ENCODE assay signal across 19 cellular contexts in the genomic region with DNA sequence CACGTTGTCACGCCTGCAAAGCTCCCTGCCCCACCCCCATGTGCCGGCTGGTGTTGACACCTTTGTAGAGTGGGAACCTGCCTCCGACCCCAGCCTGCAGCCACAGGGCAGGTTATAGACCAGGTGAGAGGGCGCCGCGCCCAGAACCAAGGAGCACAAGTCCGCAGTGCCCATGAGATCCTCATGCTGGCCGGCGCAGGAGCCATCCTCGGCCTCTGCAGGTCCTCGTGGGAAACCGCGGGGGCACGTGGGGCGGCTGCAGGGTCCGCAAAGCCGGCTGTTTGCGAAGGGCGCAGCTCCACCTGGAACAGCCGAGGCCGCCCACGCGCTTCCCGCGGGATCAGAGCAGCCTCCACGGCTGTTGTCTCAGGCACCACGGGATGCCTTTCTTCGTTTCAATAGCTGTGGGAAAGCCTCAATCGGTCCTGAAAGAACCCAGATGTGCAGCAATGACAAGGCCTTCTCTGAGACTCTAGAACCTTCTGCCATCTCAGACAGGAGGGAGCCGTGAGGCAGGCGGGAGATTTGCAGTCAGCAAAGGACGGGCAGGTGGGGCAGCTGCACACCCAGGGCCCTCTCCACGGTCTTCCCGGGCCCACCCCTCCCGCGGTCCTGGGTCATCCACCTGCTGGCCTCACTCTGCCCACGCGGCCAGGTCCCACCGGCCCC. TPM values are rescaled to one million over a fixed set of nuclear protein-coding genes. Genes with fewer than 3 reads are reported as not detected.
A peak's percentile ranks its signal among the peaks of the same experiment; 100 is the strongest.
DNase-seq lines count a peak whose midpoint lies in the region; ATAC-seq and TF ChIP-seq lines count a peak whose summit lies in the region.
"Had no signal": no experiment of that assay in that cellular context is flagged by ENCODE, and none has a peak within 500 bp of the region (broad histone marks: within the 10 kb centered on the region; RNA-seq: fewer than 3 reads in every experiment).

No MANE protein-coding gene starts in this region.

- H3K4me3 ChIP-seq in SJCRH30 (peak overlapping the region; percentile 26), spleen (no peak overlapping the region)

- no peaks in the 10 kb centered on the region for H3K9me3 Mint-ChIP-seq in activated CD8-positive, alpha-beta memory T cell treated with anti-CD3 and anti-CD28 coated beads, Interleukin-2, amount 10 ng/mL, durations not matched to agents 7 days and 5 days (ENCODE audit: low read depth)
- no peaks in the 10 kb centered on the region for H3K9me3 Mint-ChIP-seq in activated naive CD4-positive, alpha-beta T cell treated with anti-CD3 and anti-CD28 coated beads, Interleukin-2, amount 50 U/mL, for 72 hours
- H3K9me3 Mint-ChIP-seq: IgD-negative memory B cell, mesothelial cell of epicardium, neural crest cell had no signal

- peak; percentile 31 for DNase-seq in activated CD8-positive, alpha-beta memory T cell treated with anti-CD3 and anti-CD28 coated beads, Interleukin-2, amount 10 ng/mL, durations not matched to agents 7 days and 5 days
- no peak for DNase-seq in activated CD8-positive, alpha-beta memory T cell treated with anti-CD3 and anti-CD28 coated beads, Interleukin-2, amount 50 U/mL, for 4 hours
- DNase-seq in SJCRH30: no peak
- peak; percentile 9 for DNase-seq in left kidney (ENCODE audit: low read depth, low spot score)
- peak; percentile 59 for DNase-seq in spleen
- no peak for DNase-seq in activated naive CD4-positive, alpha-beta T cell treated with anti-CD3 and anti-CD28 coated beads, Interleukin-2, amount 50 U/mL, for 72 hours (ENCODE audit: low spot score in 2 of 2)
- DNase-seq: activated naive CD4-positive, alpha-beta T cell treated with Interleukin-2 at 50 U/mL for 16 hours; cerebellar nuclear complex; MV-4-11; NCI-H1930; SHP77; stimulated activated naive CD4-positive, alpha-beta T cell treated with Interleukin-2 at 50 U/mL for 16 hours; trophoblast cell had no signal

- peaks cover 22% of the 10 kb centered on the region for H3K4me1 ChIP-seq in SJCRH30
- H3K4me1 ChIP-seq in spleen: peaks cover 0 to 18% (median 4%) of the 10 kb centered on the region in 6 donors

- H3K4me3 Mint-ChIP-seq in activated CD8-positive, alpha-beta memory T cell treated with anti-CD3 and anti-CD28 coated beads, Interleukin-2, amount 10 ng/mL, durations not matched to agents 7 days and 5 days: no peak overlapping the region
- H3K4me3 Mint-ChIP-seq: IgD-negative memory B cell, mesothelial cell of epicardium, neural crest cell had no signal

- no peak for TF ChIP-seq POLR2A in spleen (IDR thresholded peaks at IDR 0.05)

- intact Hi-C loops in spleen (cut with DNase I; ENCODE audit: low total_unique reads): no loop called here

- 81 to 87% (median 84%) methylated on average over 12 to 40 of the region's 40 CpGs for WGBS in spleen, 5 donors

- no peak overlapping the region for H3K27ac Mint-ChIP-seq in activated CD8-positive, alpha-beta memory T cell treated with anti-CD3 and anti-CD28 coated beads, Interleukin-2, amount 10 ng/mL, durations not matched to agents 7 days and 5 days
- H3K27ac Mint-ChIP-seq in activated naive CD4-positive, alpha-beta T cell treated with anti-CD3 and anti-CD28 coated beads, Interleukin-2, amount 50 U/mL, for 72 hours: no peak overlapping the region
- H3K27ac Mint-ChIP-seq: IgD-negative memory B cell, mesothelial cell of epicardium had no signal

- peaks cover 30% of the 10 kb centered on the region for H3K4me1 Mint-ChIP-seq in activated CD8-positive, alpha-beta memory T cell treated with anti-CD3 and anti-CD28 coated beads, Interleukin-2, amount 10 ng/mL, durations not matched to agents 7 days and 5 days
- H3K4me1 Mint-ChIP-seq: neural crest cell had no signal

- CTCF ChIA-PET in activated CD8-positive, alpha-beta memory T cell treated with anti-CD3 and anti-CD28 coated beads, Interleukin-2, amount 10 ng/mL, durations not matched to agents 7 days and 5 days (lab: Charles Lee): interaction anchor here (1.0 to 1.1 kb wide), 2 partner anchors 106 to 182 kb away, joined by 3 to 4 read pairs; no protein-coding TSS in a partner anchor

- H3K27ac ChIP-seq in SJCRH30 (no peak overlapping the region), spleen (no peak overlapping the region)
- H3K27ac ChIP-seq: HL-60 had no signal

- H3K27me3 Mint-ChIP-seq in activated CD8-positive, alpha-beta memory T cell treated with anti-CD3 and anti-CD28 coated beads, Interleukin-2, amount 10 ng/mL, durations not matched to agents 7 days and 5 days: peaks cover 18% of the 10 kb centered on the region

- no peaks in the 10 kb centered on the region for H3K36me3 Mint-ChIP-seq in activated CD8-positive, alpha-beta memory T cell treated with anti-CD3 and anti-CD28 coated beads, Interleukin-2, amount 10 ng/mL, durations not matched to agents 7 days and 5 days
- no peaks in the 10 kb centered on the region for H3K36me3 Mint-ChIP-seq in activated naive CD4-positive, alpha-beta T cell treated with anti-CD3 and anti-CD28 coated beads, Interleukin-2, amount 50 U/mL, for 72 hours
- H3K36me3 Mint-ChIP-seq: IgD-negative memory B cell, mesothelial cell of epicardium had no signal

- H3K27me3 ChIP-seq in SJCRH30: peaks cover 7% of the 10 kb centered on the region; the same call in 1 of the 2 replicates
- H3K27me3 ChIP-seq in spleen (replicated peaks in 1 of 7): peaks cover 0 to 53% (median 24%) of the 10 kb centered on the region in 7 donors

- ATAC-seq in activated CD8-positive, alpha-beta memory T cell treated with anti-CD3 and anti-CD28 coated beads, Interleukin-2, amount 10 ng/mL, durations not matched to agents 7 days and 5 days: no peak
- ATAC-seq in GM18502 (IDR thresholded peaks at IDR 0.05; ENCODE audit: poor library complexity, unreplicated experiment) (no peak), GM21515 (IDR thresholded peaks at IDR 0.05; ENCODE audit: unreplicated experiment) (no peak)
- ATAC-seq in activated naive CD4-positive, alpha-beta T cell treated with anti-CD3 and anti-CD28 coated beads, Interleukin-2, amount 50 U/mL, for 72 hours: no peak

- H3K36me3 ChIP-seq in SJCRH30 (no peaks in the 10 kb centered on the region), spleen (peaks cover 0 to 11% (median 0%) of the 10 kb centered on the region in 6 donors)

- no peaks in the 10 kb centered on the region for H3K9me3 ChIP-seq in SJCRH30 (replicated peaks)
- no peaks in the 10 kb centered on the region for H3K9me3 ChIP-seq in spleen

- TF ChIP-seq CTCF in spleen (IDR thresholded peaks at IDR 0.05 in 8 of 11, conservative IDR thresholded peaks at IDR 0.05 in 3 of 11): no peak

RNA-seq across cellular contexts. Expression of a gene that starts 29.9 kb away (rescaled TPM):
- 10 to 100 TPM; 16.4 to 19.5 TPM for total RNA-seq in activated CD8-positive, alpha-beta memory T cell treated with anti-CD3 and anti-CD28 coated beads, Interleukin-2, amount 10 ng/mL, durations not matched to agents 7 days and 5 days
- total RNA-seq in SJCRH30 (2014; rRNA removed; shearing (Covaris generic)): 15.2 and 16.5 TPM in 2 replicates
- 10 to 100 TPM; 24.1 to 37.0 (median 28.8) TPM for total RNA-seq in spleen
- 10 to 100 TPM; 10.5 to 23.2 (median 19.3) TPM for polyA plus RNA-seq in spleen
- total RNA-seq in activated naive CD4-positive, alpha-beta T cell treated with anti-CD3 and anti-CD28 coated beads, Interleukin-2, amount 50 U/mL, for 72 hours: 10 to 100 TPM; 11.3 to 16.0 TPM

Comparison
In these comparisons a context has a peak if more than half of its experiments do, and no peak if none do; other contexts are left out.
1. DNase-seq: peak in activated CD8-positive, alpha-beta memory T cell treated with anti-CD3 and anti-CD28 coated beads, Interleukin-2, amount 10 ng/mL, durations not matched to agents 7 days and 5 days (single experiment), left kidney (single experiment) and spleen (single experiment); none in activated CD8-positive, alpha-beta memory T cell treated with anti-CD3 and anti-CD28 coated beads, Interleukin-2, amount 50 U/mL, for 4 hours (single experiment), SJCRH30 (0 of 2) and activated naive CD4-positive, alpha-beta T cell treated with anti-CD3 and anti-CD28 coated beads, Interleukin-2, amount 50 U/mL, for 72 hours (0 of 2).